In genomic region chrX:112678831-112679230, GRCh38 we compare ENCODE assay signal across 11 cellular contexts.
A peak's percentile ranks its signal among the peaks of the same experiment; 100 is the strongest.
DNase-seq lines count a peak whose midpoint lies in the region; ATAC-seq and TF ChIP-seq lines count a peak whose summit lies in the region.
"Had no signal": no experiment of that assay in that cellular context is flagged by ENCODE, and none has a peak within 500 bp of the region (broad histone marks: within the 10 kb centered on the region; RNA-seq: fewer than 3 reads in every experiment).

No MANE protein-coding gene starts in this region.

- H3K4me1 Mint-ChIP-seq in T-helper 1 cell treated with Interleukin-12 subunit alpha and Interleukin-12 subunit beta and Interleukin-4 antibody, amounts not matched to agents 30 μg/mL and 1 μg/mL, for 36 hours (ENCODE audit: low read depth): peaks cover 31% of the 10 kb centered on the region
- peaks cover 59% of the 10 kb centered on the region for H3K4me1 Mint-ChIP-seq in nephron progenitor cell

- DNase-seq in T-helper 1 cell: no peak
- DNase-seq in MV-4-11 (lab: John Stamatoyannopoulos, UW): peak; percentile 25
- no peak for DNase-seq in nephron progenitor cell
- no peak for DNase-seq in UCSD-AML1 (lab: John Stamatoyannopoulos, UW; ENCODE audit: unreplicated experiment)
- DNase-seq in NCI-H345 treated with DMSO at 0.1 percent for 48 hours (lab: John Stamatoyannopoulos, UW; ENCODE audit: unreplicated experiment): no peak
- DNase-seq in COLO668 (lab: John Stamatoyannopoulos, UW; ENCODE audit: unreplicated experiment): no peak
- DNase-seq: left ventricle myocardium superior; NCI-H2081 treated with DMSO at 0.1 percent for 48 hours; stimulated activated CD4-positive, alpha-beta T cell treated with anti-CD3 and anti-CD28 coated beads, Interleukin-4, amount 100 ng/mL, for 4 hours had no signal

- H3K27me3 Mint-ChIP-seq in T-helper 1 cell treated with Interleukin-12 subunit alpha and Interleukin-12 subunit beta and Interleukin-4 antibody, amounts not matched to agents 30 μg/mL and 1 μg/mL, for 36 hours (ENCODE audit: low read depth): peaks cover 10% of the 10 kb centered on the region
- H3K27me3 Mint-ChIP-seq in nephron progenitor cell (ENCODE audit: low read depth, poor library complexity): no peaks in the 10 kb centered on the region

- no peak overlapping the region for H3K4me3 Mint-ChIP-seq in T-helper 1 cell treated with Interleukin-12 subunit alpha and Interleukin-12 subunit beta and Interleukin-4 antibody, amounts not matched to agents 30 μg/mL and 1 μg/mL, for 36 hours
- peak overlapping the region; percentile 85 for H3K4me3 Mint-ChIP-seq in nephron progenitor cell

- H3K9me3 Mint-ChIP-seq in T-helper 1 cell treated with Interleukin-12 subunit alpha and Interleukin-12 subunit beta and Interleukin-4 antibody, amounts not matched to agents 30 μg/mL and 1 μg/mL, for 36 hours: no peaks in the 10 kb centered on the region
- H3K9me3 Mint-ChIP-seq in nephron progenitor cell: peaks cover 15% of the 10 kb centered on the region

- no peak for TF ChIP-seq CTCF in nephron progenitor cell (IDR thresholded peaks at IDR 0.05)

- peak overlapping the region; percentile 23 for H3K27ac Mint-ChIP-seq in T-helper 1 cell treated with Interleukin-12 subunit alpha and Interleukin-12 subunit beta and Interleukin-4 antibody, amounts not matched to agents 30 μg/mL and 1 μg/mL, for 36 hours
- H3K27ac Mint-ChIP-seq in nephron progenitor cell: peak overlapping the region; percentile 89

- peak; percentile 63 for ATAC-seq in HG02759 (IDR thresholded peaks at IDR 0.05; ENCODE audit: unreplicated experiment)
- ATAC-seq: left ventricle myocardium superior had no signal

- no peaks in the 10 kb centered on the region for H3K36me3 Mint-ChIP-seq in T-helper 1 cell treated with Interleukin-12 subunit alpha and Interleukin-12 subunit beta and Interleukin-4 antibody, amounts not matched to agents 30 μg/mL and 1 μg/mL, for 36 hours (ENCODE audit: low read depth)
- peaks cover 15% of the 10 kb centered on the region for H3K36me3 Mint-ChIP-seq in nephron progenitor cell (ENCODE audit: low read depth)
